Comparison of ENCODE assay signal across 8 cellular contexts in genomic region chr22:49724893-49725489, GRCh38.
DNase-seq lines count a peak whose midpoint lies in the region; ATAC-seq lines count a peak whose summit lies in the region.

No MANE protein-coding gene starts in this region.

- ATAC-seq in GM19397 (IDR thresholded peaks at IDR 0.05; ENCODE audit: unreplicated experiment) (peak; percentile 57), GM19455 (IDR thresholded peaks at IDR 0.05; ENCODE audit: unreplicated experiment) (no peak)
- ATAC-seq in activated CD8-positive, alpha-beta T cell treated with anti-CD3 and anti-CD28 coated beads, Interleukin-2, amount 10 ng/mL, durations not matched to agents 7 days and 5 days: peak; percentile 98
- peak; percentile 94 for ATAC-seq in effector memory CD8-positive, alpha-beta T cell (replicated peaks)

- H3K27ac Mint-ChIP-seq in activated CD8-positive, alpha-beta T cell treated with anti-CD3 and anti-CD28 coated beads, Interleukin-2, amount 10 ng/mL, durations not matched to agents 7 days and 5 days: peak overlapping the region; percentile 66
- H3K27ac Mint-ChIP-seq in effector memory CD8-positive, alpha-beta T cell: peak overlapping the region in 1 of 2 donors; percentile 88

- H3K4me3 Mint-ChIP-seq in activated CD8-positive, alpha-beta T cell treated with anti-CD3 and anti-CD28 coated beads, Interleukin-2, amount 10 ng/mL, durations not matched to agents 7 days and 5 days: peak overlapping the region; percentile 60
- H3K4me3 Mint-ChIP-seq in effector memory CD8-positive, alpha-beta T cell: peak overlapping the region; percentile 86 to 95

- H3K4me1 Mint-ChIP-seq in activated CD8-positive, alpha-beta T cell treated with anti-CD3 and anti-CD28 coated beads, Interleukin-2, amount 10 ng/mL, durations not matched to agents 7 days and 5 days (ENCODE audit: low read depth): peaks cover 21% of the 10 kb centered on the region
- peaks cover 3 to 9% of the 10 kb centered on the region in 2 donors for H3K4me1 Mint-ChIP-seq in effector memory CD8-positive, alpha-beta T cell (ENCODE audit: low read depth in 2 of 2)

- no peaks in the 10 kb centered on the region for H3K36me3 ChIP-seq in mucosa of rectum (ENCODE audit: control insufficient read depth in 2 of 2, insufficient read depth in 2 of 2, low read length in 2 of 2)

- no peaks in the 10 kb centered on the region for H3K36me3 Mint-ChIP-seq in activated CD8-positive, alpha-beta T cell treated with anti-CD3 and anti-CD28 coated beads, Interleukin-2, amount 10 ng/mL, durations not matched to agents 7 days and 5 days (ENCODE audit: low read depth)
- no peaks in the 10 kb centered on the region for H3K36me3 Mint-ChIP-seq in effector memory CD8-positive, alpha-beta T cell (ENCODE audit: insufficient read depth)

- peaks cover 0 to 4% of the 10 kb centered on the region in 2 donors for H3K4me1 ChIP-seq in mucosa of rectum (ENCODE audit: control insufficient read depth in 2 of 2, insufficient read depth in 2 of 2, low read length in 2 of 2)

- peak overlapping the region; percentile 30 to 37 for H3K4me3 ChIP-seq in mucosa of rectum (ENCODE audit: low read length in 2 of 2)

- no peak overlapping the region for H3K27ac ChIP-seq in mucosa of rectum (ENCODE audit: low read depth in 2 of 2, low read length in 2 of 2)

- H3K27me3 ChIP-seq in mucosa of rectum (ENCODE audit: control insufficient read depth in 2 of 2, insufficient read depth in 2 of 2, low read length in 2 of 2): peaks cover 19 to 30% of the 10 kb centered on the region in 2 donors

- CTCF ChIA-PET in activated CD8-positive, alpha-beta T cell treated with anti-CD3 and anti-CD28 coated beads, Interleukin-2, amount 10 ng/mL, durations not matched to agents 7 days and 5 days (lab: Charles Lee): interaction anchor here (1.2 to 1.7 kb wide), 3 partner anchors 23 to 58 kb away, joined by 3 to 4 read pairs (median 4); no protein-coding TSS in a partner anchor

- DNase-seq in AML-193 (lab: John Stamatoyannopoulos, UW) (peak; percentile 64 to 67), NCI-H345 treated with DMSO at 0.1 percent for 48 hours (lab: John Stamatoyannopoulos, UW; ENCODE audit: unreplicated experiment) (peak; percentile 35)
- peak; percentile 81 for DNase-seq in activated CD8-positive, alpha-beta T cell treated with anti-CD3 and anti-CD28 coated beads, Interleukin-2, amount 10 ng/mL, durations not matched to agents 7 days and 5 days
- DNase-seq in effector memory CD8-positive, alpha-beta T cell: peak; percentile 50 to 67 (median 61)
- peak; percentile 13 to 55 for DNase-seq in stimulated activated CD8-positive, alpha-beta memory T cell treated with anti-CD3 and anti-CD28 coated beads, Interleukin-7, amount 100 ng/mL, for 1 hour (ENCODE audit: low read depth in 2 of 2)

- H3K9me3 Mint-ChIP-seq in activated CD8-positive, alpha-beta T cell treated with anti-CD3 and anti-CD28 coated beads, Interleukin-2, amount 10 ng/mL, durations not matched to agents 7 days and 5 days (ENCODE audit: insufficient read depth): no peaks in the 10 kb centered on the region
- H3K9me3 Mint-ChIP-seq in effector memory CD8-positive, alpha-beta T cell: no peaks in the 10 kb centered on the region

- POLR2A ChIA-PET in activated CD8-positive, alpha-beta T cell treated with anti-CD3 and anti-CD28 coated beads, Interleukin-2, amount 10 ng/mL, durations not matched to agents 7 days and 5 days (lab: Charles Lee): no interaction called here

- H3K27me3 Mint-ChIP-seq in activated CD8-positive, alpha-beta T cell treated with anti-CD3 and anti-CD28 coated beads, Interleukin-2, amount 10 ng/mL, durations not matched to agents 7 days and 5 days (ENCODE audit: low read depth): peaks cover 26% of the 10 kb centered on the region
- H3K27me3 Mint-ChIP-seq in effector memory CD8-positive, alpha-beta T cell: peaks cover 23 to 41% of the 10 kb centered on the region in 2 donors

- no peak overlapping the region for H3K9ac ChIP-seq in mucosa of rectum (ENCODE audit: low read depth in 1 of 2, low read length in 2 of 2)

- no peaks in the 10 kb centered on the region for H3K9me3 ChIP-seq in mucosa of rectum (ENCODE audit: control insufficient read depth in 2 of 2, low read length in 2 of 2)
